ENCODE assay signal across 20 cellular contexts in genomic region chr3:127377801-127378442, GRCh38.
"Had no signal": no experiment of that assay in that cellular context is flagged by ENCODE, and none has a peak within 500 bp of the region (broad histone marks: within the 10 kb centered on the region; RNA-seq: fewer than 3 reads in every experiment).

No MANE protein-coding gene starts in this region.

- DNase-seq: activated CD4-positive, alpha-beta T cell treated with anti-CD3 and anti-CD28 coated beads for 4 hours; activated CD8-positive, alpha-beta memory T cell treated with anti-CD3 and anti-CD28 coated beads, Interleukin-2, amount 10 ng/mL, durations not matched to agents 7 days and 5 days; activated CD8-positive, alpha-beta T cell treated with anti-CD3 and anti-CD28 coated beads, Interleukin-2, amount 10 ng/mL, durations not matched to agents 7 days and 5 days; activated gamma-delta T cell; activated naive CD4-positive, alpha-beta T cell treated with anti-CD3 and anti-CD28 coated beads, Interleukin-2, amount 10 ng/mL, durations not matched to agents 7 days and 5 days; activated naive CD8-positive, alpha-beta T cell treated with anti-CD3 and anti-CD28 coated beads for 36 hours; activated T-cell treated with anti-CD3 and anti-CD28 coated beads, Interleukin-2, amount 50 U/mL, for 4 hours; brain microvascular endothelial cell; KG1; NCI-H1930; NCI-H226; NCI-H526 treated with DMSO at 0.1 percent for 48 hours; Peyer's patch; SHP77 had no signal

- H3K27me3 ChIP-seq: brain microvascular endothelial cell, cardiac muscle cell, Peyer's patch, SJSA1 had no signal

- H3K4me3 Mint-ChIP-seq: activated CD8-positive, alpha-beta memory T cell treated with anti-CD3 and anti-CD28 coated beads, Interleukin-2, amount 10 ng/mL, durations not matched to agents 7 days and 5 days; activated CD8-positive, alpha-beta T cell treated with anti-CD3 and anti-CD28 coated beads, Interleukin-2, amount 10 ng/mL, durations not matched to agents 7 days and 5 days; activated naive CD4-positive, alpha-beta T cell treated with anti-CD3 and anti-CD28 coated beads, Interleukin-2, amount 10 ng/mL, durations not matched to agents 7 days and 5 days; activated naive CD8-positive, alpha-beta T cell treated with anti-CD3 and anti-CD28 coated beads for 36 hours; activated T-cell treated with anti-CD3 and anti-CD28 coated beads, Interleukin-2, amount 50 U/mL, for 4 hours; IgD-negative memory B cell; T-helper 1 cell treated with Interleukin-12 subunit alpha and Interleukin-12 subunit beta and Interleukin-4 antibody, amounts not matched to agents 30 μg/mL and 1 μg/mL, for 36 hours had no signal

- H3K27ac Mint-ChIP-seq: activated CD8-positive, alpha-beta memory T cell treated with anti-CD3 and anti-CD28 coated beads, Interleukin-2, amount 10 ng/mL, durations not matched to agents 7 days and 5 days; activated CD8-positive, alpha-beta T cell treated with anti-CD3 and anti-CD28 coated beads, Interleukin-2, amount 10 ng/mL, durations not matched to agents 7 days and 5 days; activated naive CD4-positive, alpha-beta T cell treated with anti-CD3 and anti-CD28 coated beads, Interleukin-2, amount 10 ng/mL, durations not matched to agents 7 days and 5 days; activated naive CD8-positive, alpha-beta T cell treated with anti-CD3 and anti-CD28 coated beads for 36 hours; IgD-negative memory B cell; T-helper 1 cell treated with Interleukin-12 subunit alpha and Interleukin-12 subunit beta and Interleukin-4 antibody, amounts not matched to agents 30 μg/mL and 1 μg/mL, for 36 hours had no signal

- H3K27ac ChIP-seq: brain microvascular endothelial cell, cardiac muscle cell, Peyer's patch, RWPE1, SJSA1 had no signal

- H3K9me3 ChIP-seq: Peyer's patch had no signal

- ATAC-seq: activated CD4-positive, CD25-positive, alpha-beta regulatory T cell treated with anti-CD3 and anti-CD28 coated beads, Interleukin-2, amount 50 U/mL, for 24 hours; activated CD8-positive, alpha-beta memory T cell treated with anti-CD3 and anti-CD28 coated beads, Interleukin-2, amount 10 ng/mL, durations not matched to agents 7 days and 5 days; activated CD8-positive, alpha-beta T cell treated with anti-CD3 and anti-CD28 coated beads, Interleukin-2, amount 10 ng/mL, durations not matched to agents 7 days and 5 days; activated T-cell treated with anti-CD3 and anti-CD28 coated beads, Interleukin-2, amount 50 U/mL, for 4 hours had no signal

- H3K4me3 ChIP-seq: cardiac muscle cell, Peyer's patch, SJSA1 had no signal

- H3K36me3 Mint-ChIP-seq: activated CD8-positive, alpha-beta memory T cell treated with anti-CD3 and anti-CD28 coated beads, Interleukin-2, amount 10 ng/mL, durations not matched to agents 7 days and 5 days; activated naive CD4-positive, alpha-beta T cell treated with anti-CD3 and anti-CD28 coated beads, Interleukin-2, amount 10 ng/mL, durations not matched to agents 7 days and 5 days; activated naive CD8-positive, alpha-beta T cell treated with anti-CD3 and anti-CD28 coated beads for 36 hours; IgD-negative memory B cell had no signal

- H3K4me1 Mint-ChIP-seq: activated CD8-positive, alpha-beta memory T cell treated with anti-CD3 and anti-CD28 coated beads, Interleukin-2, amount 10 ng/mL, durations not matched to agents 7 days and 5 days; activated naive CD4-positive, alpha-beta T cell treated with anti-CD3 and anti-CD28 coated beads, Interleukin-2, amount 10 ng/mL, durations not matched to agents 7 days and 5 days; activated naive CD8-positive, alpha-beta T cell treated with anti-CD3 and anti-CD28 coated beads for 36 hours; IgD-negative memory B cell had no signal

- H3K9me3 Mint-ChIP-seq: activated naive CD4-positive, alpha-beta T cell treated with anti-CD3 and anti-CD28 coated beads, Interleukin-2, amount 10 ng/mL, durations not matched to agents 7 days and 5 days; T-helper 1 cell treated with Interleukin-12 subunit alpha and Interleukin-12 subunit beta and Interleukin-4 antibody, amounts not matched to agents 30 μg/mL and 1 μg/mL, for 36 hours had no signal

- H3K4me1 ChIP-seq: Peyer's patch, SJSA1 had no signal
